In genomic region chr11:130088909-130089668, GRCh38 we compare ENCODE assay signal across 12 cellular contexts. TPM values are rescaled to one million over a fixed set of nuclear protein-coding genes. Genes with fewer than 3 reads are reported as not detected.
DNase-seq lines count a peak whose midpoint lies in the region; ATAC-seq and TF ChIP-seq lines count a peak whose summit lies in the region.
"Had no signal": no experiment of that assay in that cellular context is flagged by ENCODE, and none has a peak within 500 bp of the region (broad histone marks: within the 10 kb centered on the region; RNA-seq: fewer than 3 reads in every experiment).

No MANE protein-coding gene starts in this region.

- TF ChIP-seq POLR2A in breast epithelium (IDR thresholded peaks at IDR 0.05) (no peak), heart left ventricle (IDR thresholded peaks at IDR 0.05) (no peak)

- TF ChIP-seq CTCF in MCF 10A (IDR thresholded peaks at IDR 0.05; ENCODE audit: unreplicated experiment) (no peak), breast epithelium (IDR thresholded peaks at IDR 0.05) (no peak), VCaP (conservative IDR thresholded peaks at IDR 0.05) (no peak), heart left ventricle (IDR thresholded peaks at IDR 0.05) (no peak), type B pancreatic cell (conservative IDR thresholded peaks at IDR 0.05) (no peak)

- no peak overlapping the region for H3K27ac ChIP-seq in breast epithelium
- peak overlapping the region; percentile 69 for H3K27ac ChIP-seq in VCaP
- H3K27ac ChIP-seq in heart left ventricle, result no peak overlapping the region
- H3K27ac ChIP-seq: SJCRH30, tibial artery had no signal

- peaks cover 0 to 7% of the 10 kb centered on the region in 2 donors for H3K4me1 ChIP-seq in breast epithelium
- H3K4me1 ChIP-seq in heart left ventricle, result peaks cover 16 to 57% (median 32%) of the 10 kb centered on the region in 12 donors

- H3K9me3 ChIP-seq in breast epithelium, result no peaks in the 10 kb centered on the region
- no peaks in the 10 kb centered on the region for H3K9me3 ChIP-seq in heart left ventricle
- H3K9me3 ChIP-seq: SJCRH30, tibial artery had no signal

- no TSS peak for BruUV-seq in MCF 10A (replicated peaks; lab: Mats Ljungman, UMichigan)

- CTCF ChIA-PET in MCF 10A (lab: Yijun Ruan, JAX), result interaction anchor here (0.6 to 1.3 kb wide), 4 partner anchors 8 to 864 kb away, joined by 3 to 4 read pairs (median 4); no protein-coding TSS in a partner anchor

- no peak overlapping the region for H3K4me3 ChIP-seq in breast epithelium
- no peak overlapping the region for H3K4me3 ChIP-seq in heart left ventricle
- H3K4me3 ChIP-seq: SJCRH30, tibial artery had no signal

- no peaks in the 10 kb centered on the region for H3K36me3 ChIP-seq in breast epithelium
- H3K36me3 ChIP-seq in heart left ventricle, result no peaks in the 10 kb centered on the region
- H3K36me3 ChIP-seq: SJCRH30, tibial artery had no signal

- H3K27ac Mint-ChIP-seq in MCF 10A (ENCODE audit: low read depth, unreplicated experiment) (peak overlapping the region; percentile 72), type B pancreatic cell (no peak overlapping the region)
- H3K27ac Mint-ChIP-seq: activated naive CD4-positive, alpha-beta T cell treated with anti-CD3 and anti-CD28 coated beads, Interleukin-2, amount 50 U/mL, for 72 hours had no signal

- DNase-seq in MCF 10A (ENCODE audit: unreplicated experiment) (peak; percentile 42), breast epithelium (ENCODE audit: low spot score in 2 of 2) (no peak), heart left ventricle (no peak), type B pancreatic cell (ENCODE audit: extremely low spot score, unreplicated experiment) (no peak), SK-N-DZ (ENCODE audit: low spot score) (no peak)
- DNase-seq: NCI-H774, SJCRH30, tibial artery had no signal

- no peaks in the 10 kb centered on the region for H3K36me3 Mint-ChIP-seq in MCF 10A (ENCODE audit: insufficient read depth, unreplicated experiment)
- H3K36me3 Mint-ChIP-seq in type B pancreatic cell, result peaks cover 15% of the 10 kb centered on the region

- H3K27me3 ChIP-seq in breast epithelium (no peaks in the 10 kb centered on the region), heart left ventricle (no peaks in the 10 kb centered on the region)
- H3K27me3 ChIP-seq: SJCRH30, tibial artery had no signal

- H3K9me3 Mint-ChIP-seq in MCF 10A (ENCODE audit: unreplicated experiment), result no peaks in the 10 kb centered on the region
- peaks cover 13% of the 10 kb centered on the region for H3K9me3 Mint-ChIP-seq in type B pancreatic cell
- H3K9me3 Mint-ChIP-seq: activated naive CD4-positive, alpha-beta T cell treated with anti-CD3 and anti-CD28 coated beads, Interleukin-2, amount 50 U/mL, for 72 hours had no signal

- WGBS in heart left ventricle, 4 donors, result 33 to 46% (median 42%) methylated on average over 9 of the region's 9 CpGs

- H3K4me3 Mint-ChIP-seq in MCF 10A (ENCODE audit: unreplicated experiment) (peak overlapping the region; percentile 18), type B pancreatic cell (peak overlapping the region; percentile 10)

- POLR2A ChIA-PET in MCF 10A (lab: Yijun Ruan, JAX), result interaction anchor here (0.8 to 2.3 kb wide), 7 partner anchors 8 to 87 kb away, joined by 3 to 14 read pairs (median 4); partner anchors contain the start of genes PRDM10 and ST14

- ATAC-seq in heart left ventricle (peak; percentile 55 to 80 (median 59)), HG03039 (IDR thresholded peaks at IDR 0.05; ENCODE audit: unreplicated experiment) (no peak), GM21367 (IDR thresholded peaks at IDR 0.05; ENCODE audit: unreplicated experiment) (no peak)
- ATAC-seq: activated naive CD4-positive, alpha-beta T cell treated with anti-CD3 and anti-CD28 coated beads, Interleukin-2, amount 50 U/mL, for 72 hours had no signal

- H3K27me3 Mint-ChIP-seq in MCF 10A (ENCODE audit: insufficient read depth, unreplicated experiment), result no peaks in the 10 kb centered on the region
- H3K27me3 Mint-ChIP-seq in type B pancreatic cell, result no peaks in the 10 kb centered on the region

- H3K4me1 Mint-ChIP-seq in MCF 10A (ENCODE audit: insufficient read depth, unreplicated experiment) (peaks cover 30% of the 10 kb centered on the region), type B pancreatic cell (ENCODE audit: unreplicated experiment) (peaks cover 24% of the 10 kb centered on the region)

- intact Hi-C loops in MCF 10A (cut with micrococcal nuclease) (no loop called here), breast epithelium (cut with DNase I; ENCODE audit: low total_unique reads) (no loop called here), heart left ventricle (cut with DNase I) (no loop called here)

RNA-seq across cellular contexts. Expression of gene APLP2, which starts 19.4 kb away (rescaled TPM):
- total RNA-seq in MCF 10A (2022) (317 and 368 TPM in 2 replicates), breast epithelium (100 to 1,000 TPM; 305 to 560 (median 418) TPM), heart left ventricle (100 to 1,000 TPM; 215 to 423 (median 334) TPM), type B pancreatic cell (ENCODE audit: low replicate concordance) (207 and 254 TPM in 2 replicates)
- 100 to 1,000 TPM; 121 to 222 TPM for polyA plus RNA-seq in heart left ventricle
- polyA plus RNA-seq in SK-N-DZ (2014; cell fraction: cytosol; rRNA removed), result 113 and 122 TPM in 2 replicates
- polyA plus RNA-seq in SK-N-DZ (2014; cell fraction: nucleus; rRNA removed), result 120 and 142 TPM in 2 replicates

Comparison
In these comparisons a context has a peak if more than half of its experiments do, and no peak if none do; other contexts are left out.
1. ATAC-seq: peak in heart left ventricle (4 of 4); none in HG03039 (single experiment) and GM21367 (single experiment).